ENCODE assay signal across 16 cellular contexts in the genomic region with DNA sequence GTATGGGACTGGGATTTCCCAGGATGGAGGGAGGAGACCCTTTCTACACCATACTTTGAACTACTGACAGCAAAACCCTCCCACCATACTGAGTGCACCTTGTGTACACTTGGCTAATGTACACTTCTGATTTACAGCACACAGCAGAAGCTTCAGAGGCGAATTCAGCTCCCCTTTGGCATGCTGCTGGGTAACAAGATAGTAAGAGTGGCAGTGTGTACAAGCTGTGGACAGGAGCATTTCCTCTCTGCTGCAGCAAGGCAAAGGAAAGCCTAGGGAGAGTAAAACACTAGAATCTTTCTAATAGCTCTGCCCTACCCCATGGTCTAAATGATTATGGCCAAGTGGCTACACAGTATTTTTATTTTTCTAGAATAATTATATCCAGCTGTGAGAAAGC.
"Had no signal": no experiment of that assay in that cellular context is flagged by ENCODE, and none has a peak within 500 bp of the region (broad histone marks: within the 10 kb centered on the region; RNA-seq: fewer than 3 reads in every experiment).

No MANE protein-coding gene starts in this region.

- H3K9me3 ChIP-seq: gastrocnemius medialis, right atrium auricular region, thyroid gland, uterus had no signal

- H3K27ac Mint-ChIP-seq: activated CD8-positive, alpha-beta T cell treated with anti-CD3 and anti-CD28 coated beads, Interleukin-2, amount 10 ng/mL, durations not matched to agents 7 days and 5 days; activated naive CD4-positive, alpha-beta T cell treated with anti-CD3 and anti-CD28 coated beads for 36 hours; activated T-helper 17 cell treated with anti-CD3 and anti-CD28 coated beads, Interleukin-2, amount 50 U/mL, for 72 hours; T-helper 2 cell treated with Interferon-gamma antibody and Interleukin-4, amounts not matched to agents 5 μg/mL and 100 μg/mL, for 36 hours had no signal

- H3K27ac ChIP-seq: coronary artery, gastrocnemius medialis, right atrium auricular region, thyroid gland, uterus had no signal

- H3K4me3 ChIP-seq: coronary artery, gastrocnemius medialis, lung, right atrium auricular region, smooth muscle cell, thyroid gland, uterus had no signal

- H3K4me2 ChIP-seq: smooth muscle cell had no signal

- ATAC-seq: activated CD8-positive, alpha-beta T cell treated with anti-CD3 and anti-CD28 coated beads, Interleukin-2, amount 10 ng/mL, durations not matched to agents 7 days and 5 days; activated T-helper 17 cell treated with anti-CD3 and anti-CD28 coated beads, Interleukin-2, amount 50 U/mL, for 72 hours; gastrocnemius medialis; naive thymus-derived CD8-positive, alpha-beta T cell had no signal

- H3K36me3 ChIP-seq: gastrocnemius medialis, right atrium auricular region, thyroid gland, uterus had no signal

- H3K27me3 Mint-ChIP-seq: activated T-helper 17 cell treated with anti-CD3 and anti-CD28 coated beads, Interleukin-2, amount 50 U/mL, for 72 hours; naive thymus-derived CD8-positive, alpha-beta T cell had no signal

- H3K4me1 ChIP-seq: thyroid gland, uterus had no signal

- DNase-seq: activated CD4-positive, alpha-beta T cell treated with anti-CD3 and anti-CD28 coated beads for 4 hours; activated CD8-positive, alpha-beta T cell treated with anti-CD3 and anti-CD28 coated beads, Interleukin-2, amount 10 ng/mL, durations not matched to agents 7 days and 5 days; activated naive CD4-positive, alpha-beta T cell treated with anti-CD3 and anti-CD28 coated beads for 36 hours; caudate nucleus; effector CD4-positive, alpha-beta T cell; gastrocnemius medialis; kidney glomerular epithelial cell; naive thymus-derived CD8-positive, alpha-beta T cell; thyroid gland; uterus had no signal

- H3K9me3 Mint-ChIP-seq: activated naive CD4-positive, alpha-beta T cell treated with anti-CD3 and anti-CD28 coated beads for 36 hours; activated T-helper 17 cell treated with anti-CD3 and anti-CD28 coated beads, Interleukin-2, amount 50 U/mL, for 72 hours; T-helper 2 cell treated with Interferon-gamma antibody and Interleukin-4, amounts not matched to agents 5 μg/mL and 100 μg/mL, for 36 hours had no signal

- H3K27me3 ChIP-seq: gastrocnemius medialis, right atrium auricular region, thyroid gland, uterus had no signal

- H3K4me3 Mint-ChIP-seq: activated CD8-positive, alpha-beta T cell treated with anti-CD3 and anti-CD28 coated beads, Interleukin-2, amount 10 ng/mL, durations not matched to agents 7 days and 5 days; activated naive CD4-positive, alpha-beta T cell treated with anti-CD3 and anti-CD28 coated beads for 36 hours; activated T-helper 17 cell treated with anti-CD3 and anti-CD28 coated beads, Interleukin-2, amount 50 U/mL, for 72 hours; naive thymus-derived CD8-positive, alpha-beta T cell; T-helper 2 cell treated with Interferon-gamma antibody and Interleukin-4, amounts not matched to agents 5 μg/mL and 100 μg/mL, for 36 hours had no signal
